Comparison of ENCODE assay signal across 28 cellular contexts in genomic region chr12:122590990-122591389, GRCh38.
"Had no signal": no experiment of that assay in that cellular context is flagged by ENCODE, and none has a peak within 500 bp of the region (broad histone marks: within the 10 kb centered on the region; RNA-seq: fewer than 3 reads in every experiment).

No MANE protein-coding gene starts in this region.

- H3K4me3 Mint-ChIP-seq: dendritic cell treated with granulocyte-macrophage colony-stimulating factor and Interleukin-4, amounts not matched to agents 40 ng/mL and 50 ng/mL, for 4 days; effector memory CD8-positive, alpha-beta T cell; endodermal cell had no signal

- H3K27ac Mint-ChIP-seq: dendritic cell treated with granulocyte-macrophage colony-stimulating factor and Interleukin-4, amounts not matched to agents 40 ng/mL and 50 ng/mL, for 4 days; effector memory CD8-positive, alpha-beta T cell; endodermal cell had no signal

- DNase-seq: colonic mucosa; cortex of kidney; dermis blood vessel endothelial cell; dorsolateral prefrontal cortex; effector CD4-positive, alpha-beta T cell; effector CD8-positive, alpha-beta T cell; effector memory CD4-positive, alpha-beta T cell; effector memory CD8-positive, alpha-beta T cell; endodermal cell; erythroblast; esophagus squamous epithelium; foreskin fibroblast; foreskin keratinocyte; gastrocnemius medialis; glutamatergic neuron; head of caudate nucleus; heart left ventricle; heart right ventricle had no signal

- H3K4me1 ChIP-seq: colonic mucosa, esophagus muscularis mucosa, esophagus squamous epithelium, foreskin keratinocyte, gastrocnemius medialis, gastroesophageal sphincter, heart right ventricle had no signal

- H3K4me3 ChIP-seq: colonic mucosa, coronary artery, dorsolateral prefrontal cortex, esophagus muscularis mucosa, esophagus squamous epithelium, gastrocnemius medialis, gastroesophageal sphincter, heart left ventricle, heart right ventricle had no signal

- H3K4me1 Mint-ChIP-seq: endodermal cell had no signal

- H3K27ac ChIP-seq: colonic mucosa, coronary artery, dorsolateral prefrontal cortex, epithelial cell of prostate, esophagus muscularis mucosa, esophagus squamous epithelium, foreskin keratinocyte, gastrocnemius medialis, gastroesophageal sphincter, heart left ventricle, heart right ventricle had no signal

- H3K9me3 Mint-ChIP-seq: dendritic cell treated with granulocyte-macrophage colony-stimulating factor and Interleukin-4, amounts not matched to agents 40 ng/mL and 50 ng/mL, for 4 days; effector memory CD8-positive, alpha-beta T cell; endodermal cell had no signal

- H3K36me3 ChIP-seq: gastrocnemius medialis had no signal

- H3K27me3 Mint-ChIP-seq: dendritic cell treated with granulocyte-macrophage colony-stimulating factor and Interleukin-4, amounts not matched to agents 40 ng/mL and 50 ng/mL, for 4 days; effector memory CD8-positive, alpha-beta T cell had no signal

- H3K9me3 ChIP-seq: colonic mucosa, esophagus muscularis mucosa, esophagus squamous epithelium, gastrocnemius medialis, gastroesophageal sphincter, heart left ventricle, heart right ventricle had no signal

- ATAC-seq: effector memory CD8-positive, alpha-beta T cell; esophagus mucosa; foreskin keratinocyte; gastrocnemius medialis; gastroesophageal sphincter; heart left ventricle; heart right ventricle had no signal

- H3K27me3 ChIP-seq: colonic mucosa, dorsolateral prefrontal cortex, esophagus muscularis mucosa, esophagus squamous epithelium, foreskin keratinocyte, gastrocnemius medialis, gastroesophageal sphincter, heart left ventricle, heart right ventricle had no signal

- FAIRE-seq: colon, endometrium, endothelial cell of umbilical vein, frontal cortex had no signal
